ENCODE assay signal across 22 cellular contexts in genomic region chr4:132694775-132695174, GRCh38.
DNase-seq lines count a peak whose midpoint lies in the region; TF ChIP-seq lines count a peak whose summit lies in the region.
"Had no signal": no experiment of that assay in that cellular context is flagged by ENCODE, and none has a peak within 500 bp of the region (broad histone marks: within the 10 kb centered on the region; RNA-seq: fewer than 3 reads in every experiment).

No MANE protein-coding gene starts in this region.

- no peaks in the 10 kb centered on the region for H3K4me1 Mint-ChIP-seq in immature natural killer cell
- H3K4me1 Mint-ChIP-seq: CD14-positive monocyte; CD8-positive, alpha-beta memory T cell; H9 had no signal

- DNase-seq in ELR (ENCODE audit: low read depth) (peak; percentile 19), RKO (ENCODE audit: low spot score) (peak; percentile 17), choroid plexus epithelial cell (ENCODE audit: low read depth) (peak; percentile 1), immature natural killer cell (no peak), GOT3 (lab: John Stamatoyannopoulos, UW) (no peak), inferior parietal cortex (ENCODE audit: extremely low spot score) (no peak)
- DNase-seq: 8988T; ACHN; AML-193; BE2C; CD4-positive, alpha-beta T cell; CD8-positive, alpha-beta memory T cell; DMS 273 treated with DMSO at 0.1 percent for 48 hours; DMS79; EL; GF-D8; GM23248; H9 had no signal

- H3K4me3 Mint-ChIP-seq in immature natural killer cell: no peak overlapping the region
- H3K4me3 Mint-ChIP-seq: CD14-positive monocyte; CD4-positive, alpha-beta T cell; CD8-positive, alpha-beta memory T cell; H9 had no signal

- H3K27me3 Mint-ChIP-seq in immature natural killer cell (ENCODE audit: low read depth in 3 of 3): no peaks in the 10 kb centered on the region
- H3K27me3 Mint-ChIP-seq: CD4-positive, alpha-beta T cell; CD8-positive, alpha-beta memory T cell had no signal

- H3K9me3 Mint-ChIP-seq in immature natural killer cell: peaks cover 12 to 46% (median 39%) of the 10 kb centered on the region in 6 donors

- no peak for TF ChIP-seq CTCF in HEK293 (tag by site-specific recombination; IDR thresholded peaks at IDR 0.05)
- no peak for TF ChIP-seq CTCF in choroid plexus epithelial cell (conservative IDR thresholded peaks at IDR 0.05; ENCODE audit: low read depth, low read length)

- H3K9me3 ChIP-seq in HEK293 (ENCODE audit: control insufficient read depth, insufficient read depth, low read depth, low read length): no peaks in the 10 kb centered on the region
- H3K9me3 ChIP-seq: BE2C had no signal

- no peaks in the 10 kb centered on the region for H3K36me3 ChIP-seq in HEK293 (ENCODE audit: control insufficient read depth in 2 of 2, insufficient read depth in 1 of 2, low read length in 2 of 2)
- H3K36me3 ChIP-seq: BE2C; BLaER1 treated with 17β-estradiol and CSF1 and Interleukin-3, amounts not matched to agents 10 nM and 100 nM had no signal

- no peaks in the 10 kb centered on the region for H3K4me1 ChIP-seq in HEK293 (ENCODE audit: control insufficient read depth, insufficient read depth, low read length)
- H3K4me1 ChIP-seq: A549; BLaER1 treated with 17β-estradiol and CSF1 and Interleukin-3, amounts not matched to agents 10 nM and 100 nM had no signal

- POLR2A ChIA-PET in HEK293 (lab: Yijun Ruan, JAX): no interaction called here

- no peak overlapping the region for H3K27ac Mint-ChIP-seq in immature natural killer cell
- H3K27ac Mint-ChIP-seq: CD14-positive monocyte; CD4-positive, alpha-beta T cell; CD8-positive, alpha-beta memory T cell; H9 had no signal

- H3K27ac ChIP-seq in HEK293 (ENCODE audit: extremely low read depth, low read depth, low read length): no peak overlapping the region
- H3K27ac ChIP-seq: A549; BLaER1 treated with 17β-estradiol and CSF1 and Interleukin-3, amounts not matched to agents 10 nM and 100 nM; GM23248 had no signal

- H3K4me3 ChIP-seq in HEK293 (ENCODE audit: low read depth, low read length) (no peak overlapping the region), choroid plexus epithelial cell (ENCODE audit: low read depth, low read length) (no peak overlapping the region)
- H3K4me3 ChIP-seq: A549; BLaER1 treated with 17β-estradiol and CSF1 and Interleukin-3, amounts not matched to agents 10 nM and 100 nM; GM23248 had no signal

- CTCF ChIA-PET in HEK293 (lab: Yijun Ruan, JAX): no interaction called here

- H3K36me3 Mint-ChIP-seq in immature natural killer cell: no peaks in the 10 kb centered on the region
- H3K36me3 Mint-ChIP-seq: CD14-positive monocyte; CD8-positive, alpha-beta memory T cell had no signal

TF ChIP-seq in HEK293, 187 proteins besides CTCF, POLR2A, EP300 and RAD21:
- no peak for TF ChIP-seq REPIN1 (tag by site-specific recombination; IDR thresholded peaks at IDR 0.05; ENCODE audit: low read depth)
- no peak for TF ChIP-seq ZNF335 (tag by site-specific recombination; conservative IDR thresholded peaks at IDR 0.05)
- no peak for TF ChIP-seq ELK4 (IDR thresholded peaks at IDR 0.05; ENCODE audit: borderline replicate concordance, low read depth, low read length)
- peak; percentile 54 for TF ChIP-seq SETDB1 (IDR thresholded peaks at IDR 0.05; ENCODE audit: insufficient read length, low read length)
- TF ChIP-seq HOXD13 (CRISPR knock-in tag; IDR thresholded peaks at IDR 0.05; ENCODE audit: borderline replicate concordance): no peak
- 0 out of 2 replicates have a peak, but pooled peaks have one; percentile 28 for TF ChIP-seq TRIM28 (IDR thresholded peaks at IDR 0.05; ENCODE audit: borderline replicate concordance, low read length)
- TF ChIP-seq ZNF239 (tag by site-specific recombination; IDR thresholded peaks at IDR 0.05): no peak
- no peak for TF ChIP-seq ZNF26 (tag by site-specific recombination; IDR thresholded peaks at IDR 0.05)
- TF ChIP-seq ZXDB (tag by site-specific recombination; IDR thresholded peaks at IDR 0.05): no peak

Comparison
In these comparisons a context has a peak if more than half of its experiments do, and no peak if none do; other contexts are left out.
1. DNase-seq: peak in ELR (single experiment), RKO (single experiment) and choroid plexus epithelial cell (single experiment); none in immature natural killer cell (0 of 3), GOT3 (single experiment) and inferior parietal cortex (single experiment).